In the genomic region with DNA sequence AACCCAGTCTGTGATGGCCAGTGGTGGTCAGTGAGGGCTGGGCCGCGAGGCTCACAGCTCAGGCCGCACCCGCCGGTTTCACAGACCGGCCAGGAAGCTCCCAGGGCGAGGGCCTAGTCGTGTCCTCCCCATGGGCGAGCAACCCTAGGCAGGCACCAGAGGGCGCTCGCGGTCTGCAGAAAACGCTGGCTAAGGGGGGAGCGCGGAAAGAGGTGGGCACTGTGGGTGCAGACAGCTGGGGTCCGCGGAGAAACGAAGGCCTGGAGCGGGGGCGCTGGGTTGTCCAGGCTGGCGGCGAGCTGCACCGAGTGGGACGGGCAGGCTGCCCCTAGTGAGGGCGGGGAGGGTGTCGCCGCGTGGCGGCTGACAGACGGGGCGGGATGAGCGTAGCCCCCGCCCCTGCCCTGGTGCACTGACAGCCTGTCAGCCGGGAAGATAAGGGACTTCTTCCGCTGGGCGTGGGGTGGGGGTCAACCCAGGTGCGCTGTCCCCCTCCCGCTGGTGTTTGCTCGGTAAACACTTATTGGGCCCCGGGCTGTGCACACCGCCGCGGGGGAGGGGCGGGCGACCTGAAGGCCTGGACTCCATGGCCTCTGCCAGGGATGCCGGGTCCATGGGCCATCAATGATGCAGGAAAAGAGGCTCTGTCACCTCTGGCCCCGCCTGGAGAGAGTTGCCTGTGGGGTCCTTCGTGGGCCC, we compare ENCODE assay signal across 8 cellular contexts. TPM values are rescaled to one million over a fixed set of nuclear protein-coding genes. Genes with fewer than 3 reads are reported as not detected.
DNase-seq lines count a peak whose midpoint lies in the region; ATAC-seq and TF ChIP-seq lines count a peak whose summit lies in the region.

No MANE protein-coding gene starts in this region.

- no peak for TF ChIP-seq EP300 in SK-N-SH (IDR thresholded peaks at IDR 0.05; ENCODE audit: borderline replicate concordance in 1 of 2, low read depth in 1 of 2, low read length in 1 of 2)
- no peak for TF ChIP-seq EP300 in suprapubic skin (IDR thresholded peaks at IDR 0.05)

- H3K4me3 Mint-ChIP-seq in activated naive CD4-positive, alpha-beta T cell treated with anti-CD3 and anti-CD28 coated beads, Interleukin-2, amount 10 ng/mL, durations not matched to agents 7 days and 5 days, result peak overlapping the region; percentile 65
- peak overlapping the region; percentile 72 for H3K4me3 Mint-ChIP-seq in osteocyte (ENCODE audit: unreplicated experiment)

- H3K79me2 ChIP-seq in SK-N-SH (ENCODE audit: insufficient read depth), result no peaks in the 10 kb centered on the region

- peak overlapping the region; percentile 95 for H3K4me2 ChIP-seq in SK-N-SH

- H3K9me2 ChIP-seq in SK-N-SH, result no peaks in the 10 kb centered on the region

- H3K36me3 ChIP-seq in GM06990 (ENCODE audit: control insufficient read depth, insufficient read depth, low read length), result no peaks in the 10 kb centered on the region
- H3K36me3 ChIP-seq in SK-N-SH (replicated peaks in 1 of 2; ENCODE audit: control insufficient read depth in 1 of 2, insufficient read depth in 2 of 2, low read length in 1 of 2), result no peaks in the 10 kb centered on the region
- H3K36me3 ChIP-seq in suprapubic skin, result no peaks in the 10 kb centered on the region

- POLR2A ChIA-PET in SK-N-SH (lab: Yijun Ruan, JAX), result interaction anchor here (0.6 to 1.3 kb wide), 4 partner anchors 146 to 180 kb away, joined by 3 to 10 read pairs (median 4); no protein-coding TSS in a partner anchor

- H3K27ac Mint-ChIP-seq in activated naive CD4-positive, alpha-beta T cell treated with anti-CD3 and anti-CD28 coated beads, Interleukin-2, amount 10 ng/mL, durations not matched to agents 7 days and 5 days, result no peak overlapping the region
- no peak overlapping the region for H3K27ac Mint-ChIP-seq in osteocyte (ENCODE audit: unreplicated experiment)

- H3K36me3 Mint-ChIP-seq in activated naive CD4-positive, alpha-beta T cell treated with anti-CD3 and anti-CD28 coated beads, Interleukin-2, amount 10 ng/mL, durations not matched to agents 7 days and 5 days, result no peaks in the 10 kb centered on the region
- H3K36me3 Mint-ChIP-seq in osteocyte (ENCODE audit: unreplicated experiment), result no peaks in the 10 kb centered on the region

- WGBS in SK-N-SH (ENCODE audit: low lambda C conversion rate), result 4% methylated on average over 26 of the region's 48 CpGs
- 2% methylated on average over 12 of the region's 48 CpGs for WGBS in suprapubic skin

- DNase-seq in GM06990 (ENCODE audit: extremely low read depth, insufficient read length), result peak; percentile 68
- DNase-seq in LNCaP clone FGC (ENCODE audit: low read depth), result peak; percentile 21
- peak; percentile 96 for DNase-seq in SK-N-SH
- peak; percentile 89 for DNase-seq in activated naive CD4-positive, alpha-beta T cell treated with anti-CD3 and anti-CD28 coated beads, Interleukin-2, amount 10 ng/mL, durations not matched to agents 7 days and 5 days
- DNase-seq in glomerular visceral epithelial cell (ENCODE audit: extremely low spot score), result peak; percentile 66
- DNase-seq in osteocyte (ENCODE audit: extremely low spot score, unreplicated experiment), result peak; percentile 96
- DNase-seq in suprapubic skin (ENCODE audit: low spot score in 2 of 2), result peak; percentile 90 to 92

- CTCF ChIA-PET in SK-N-SH (lab: Yijun Ruan, JAX), result interaction anchor here (0.5 to 5.9 kb wide), 89 partner anchors 10 to 584 kb away, joined by 3 to 297 read pairs (median 6); partner anchors contain the start of genes COMT, GNB1L, RTL10 and TBX1
- CTCF ChIA-PET in activated naive CD4-positive, alpha-beta T cell treated with anti-CD3 and anti-CD28 coated beads, Interleukin-2, amount 10 ng/mL, durations not matched to agents 7 days and 5 days (lab: Charles Lee), result interaction anchor here (0.6 to 4.7 kb wide), 43 partner anchors 9 to 348 kb away, joined by 3 to 103 read pairs (median 4); partner anchors contain the start of gene TBX1

- H3K27ac ChIP-seq in SK-N-SH (ENCODE audit: low read depth in 2 of 2, low read length in 1 of 2) (no peak overlapping the region), suprapubic skin (no peak overlapping the region)

- no peaks in the 10 kb centered on the region for H3K9me3 ChIP-seq in SK-N-SH
- no peaks in the 10 kb centered on the region for H3K9me3 ChIP-seq in suprapubic skin

- H3K27me3 ChIP-seq in GM06990 (replicated peaks; ENCODE audit: control insufficient read depth, insufficient read depth, low read length) (no peaks in the 10 kb centered on the region), SK-N-SH (ENCODE audit: insufficient read depth) (no peaks in the 10 kb centered on the region), suprapubic skin (peaks cover 15% of the 10 kb centered on the region)

- peak; percentile 90 for TF ChIP-seq CTCF in GM06990 (IDR thresholded peaks at IDR 0.05; ENCODE audit: insufficient read depth, low read length, poor library complexity, severe bottlenecking)
- peak; percentile 96 for TF ChIP-seq CTCF in LNCaP clone FGC (IDR thresholded peaks at IDR 0.05; ENCODE audit: control insufficient read depth, extremely low read depth, insufficient read depth)
- peak; percentile 91 for TF ChIP-seq CTCF in SK-N-SH (IDR thresholded peaks at IDR 0.05)
- peak; percentile 99 for TF ChIP-seq CTCF in osteocyte (IDR thresholded peaks at IDR 0.05)
- peak; percentile 92 to 94 for TF ChIP-seq CTCF in suprapubic skin (IDR thresholded peaks at IDR 0.05)

- peak overlapping the region; percentile 95 for H2AFZ ChIP-seq in SK-N-SH (ENCODE audit: low read depth)

- no peaks in the 10 kb centered on the region for H4K20me1 ChIP-seq in SK-N-SH (ENCODE audit: insufficient read depth)

- H3K9ac ChIP-seq in SK-N-SH, result peak overlapping the region; percentile 66

- H3K4me3 ChIP-seq in GM06990 (replicated peaks; ENCODE audit: low read depth, low read length), result peak overlapping the region; percentile 52
- peak overlapping the region; percentile 46 for H3K4me3 ChIP-seq in LNCaP clone FGC (ENCODE audit: low read depth, low read length)
- H3K4me3 ChIP-seq in SK-N-SH (ENCODE audit: low read depth in 2 of 2, low read length in 1 of 2), result peak overlapping the region; percentile 47 to 65; a peak in 3 of 4 replicates
- peak overlapping the region; percentile 40 for H3K4me3 ChIP-seq in suprapubic skin

- peaks cover 0 to 26% of the 10 kb centered on the region in 2 experiments; a peak in 1 of 4 replicates for H3K4me1 ChIP-seq in SK-N-SH (ENCODE audit: control insufficient read depth in 1 of 2, insufficient read depth in 2 of 2, low read depth in 1 of 2, low read length in 1 of 2)
- peaks cover 10% of the 10 kb centered on the region for H3K4me1 ChIP-seq in suprapubic skin

- no peaks in the 10 kb centered on the region for H3K9me3 Mint-ChIP-seq in activated naive CD4-positive, alpha-beta T cell treated with anti-CD3 and anti-CD28 coated beads, Interleukin-2, amount 10 ng/mL, durations not matched to agents 7 days and 5 days
- no peaks in the 10 kb centered on the region for H3K9me3 Mint-ChIP-seq in osteocyte (ENCODE audit: unreplicated experiment)

- H3K27me3 Mint-ChIP-seq in activated naive CD4-positive, alpha-beta T cell treated with anti-CD3 and anti-CD28 coated beads, Interleukin-2, amount 10 ng/mL, durations not matched to agents 7 days and 5 days, result peaks cover 58% of the 10 kb centered on the region
- H3K27me3 Mint-ChIP-seq in osteocyte (ENCODE audit: unreplicated experiment), result no peaks in the 10 kb centered on the region

- no peak for TF ChIP-seq POLR2A in suprapubic skin (IDR thresholded peaks at IDR 0.05)

- ATAC-seq in HG02840 (IDR thresholded peaks at IDR 0.05; ENCODE audit: low FRiP score, unreplicated experiment), result no peak

- TF ChIP-seq RAD21 in SK-N-SH (IDR thresholded peaks at IDR 0.05; ENCODE audit: low read length), result peak; percentile 97

- peaks cover 4% of the 10 kb centered on the region for H3K4me1 Mint-ChIP-seq in activated naive CD4-positive, alpha-beta T cell treated with anti-CD3 and anti-CD28 coated beads, Interleukin-2, amount 10 ng/mL, durations not matched to agents 7 days and 5 days
- H3K4me1 Mint-ChIP-seq in osteocyte (ENCODE audit: unreplicated experiment), result peaks cover 6% of the 10 kb centered on the region

- no peaks in the 10 kb centered on the region for H3F3A ChIP-seq in SK-N-SH (replicated peaks; ENCODE audit: insufficient read depth)

TF ChIP-seq in SK-N-SH, 30 proteins besides CTCF, POLR2A, EP300 and RAD21:
- TF ChIP-seq TCF12 (IDR thresholded peaks at IDR 0.05) (no peak), MXI1 (IDR thresholded peaks at IDR 0.05; ENCODE audit: low read depth, low read length) (peak; percentile 71), SMC3 (IDR thresholded peaks at IDR 0.05; ENCODE audit: low read depth, low read length) (peak; percentile 99), NRF1 (IDR thresholded peaks at IDR 0.05; ENCODE audit: low read depth, low read length) (0 out of 2 replicates have a peak, but pooled peaks have one; percentile 15), GATA2 (CRISPR knock-in tag; IDR thresholded peaks at IDR 0.05) (peak; percentile 37; the same call in 1 of the 2 replicates)

RNA-seq across cellular contexts. Expression of gene GP1BB, which starts 7.5 kb away (rescaled TPM):
- polyA plus RNA-seq in SK-N-SH (2012; rRNA removed), result 0.49 and 1.5 TPM in 2 replicates
- 0.49 and 0.85 TPM in 2 replicates for polyA plus RNA-seq in SK-N-SH (2012; cell fraction: cytosol; rRNA removed)
- 7.2 and 43.4 TPM in 2 replicates for polyA plus RNA-seq in SK-N-SH (2012; cell fraction: nucleus; rRNA removed)
- total RNA-seq in osteocyte (28.6 and 34.1 TPM in 2 replicates), suprapubic skin (10 to 100 TPM; 14.7 to 28.7 (median 19.4) TPM)

RNA-seq across cellular contexts. Expression of gene SEPTIN5, which starts 16.5 kb away (rescaled TPM):
- 10.4 and 14.0 TPM in 2 replicates for polyA plus RNA-seq in SK-N-SH (2012; rRNA removed)
- polyA plus RNA-seq in SK-N-SH (2012; cell fraction: cytosol; rRNA removed), result 6.1 and 11.1 TPM in 2 replicates
- 34.8 and 52.6 TPM in 2 replicates for polyA plus RNA-seq in SK-N-SH (2012; cell fraction: nucleus; rRNA removed)
- total RNA-seq in osteocyte, result 103 and 108 TPM in 2 replicates
- total RNA-seq in suprapubic skin, result 100 to 1,000 TPM in 3 of 4 donors, 10 to 100 TPM in 1; 89.0 to 147 (median 129) TPM

RNA-seq across cellular contexts. Expression of gene TBX1, which starts 29.8 kb away (rescaled TPM):
- polyA plus RNA-seq in SK-N-SH (2012; rRNA removed), result not detected in 2 replicates
- polyA plus RNA-seq in SK-N-SH (2012; cell fraction: cytosol; rRNA removed), result 0.07 TPM in 1 of 2 replicates, not detected in the other
- 0.29 and 0.41 TPM in 2 replicates for polyA plus RNA-seq in SK-N-SH (2012; cell fraction: nucleus; rRNA removed)
- total RNA-seq in osteocyte (22.5 and 24.2 TPM in 2 replicates), suprapubic skin (1 to 10 TPM; 1.6 to 7.0 (median 4.8) TPM)

Comparison
In these comparisons a context has a peak if more than half of its experiments do, and no peak if none do; other contexts are left out.
1. DNase-seq: peak in every context shown above with its lines; median percentile 96 in SK-N-SH; 96 in osteocyte; 91 in suprapubic skin; 89 in activated naive CD4-positive, alpha-beta T cell treated with anti-CD3 and anti-CD28 coated beads, Interleukin-2, amount 10 ng/mL, durations not matched to agents 7 days and 5 days; 68 in GM06990; 66 in glomerular visceral epithelial cell; 21 in LNCaP clone FGC.